Comparison of ENCODE assay signal across 1 cellular context in the genomic region with DNA sequence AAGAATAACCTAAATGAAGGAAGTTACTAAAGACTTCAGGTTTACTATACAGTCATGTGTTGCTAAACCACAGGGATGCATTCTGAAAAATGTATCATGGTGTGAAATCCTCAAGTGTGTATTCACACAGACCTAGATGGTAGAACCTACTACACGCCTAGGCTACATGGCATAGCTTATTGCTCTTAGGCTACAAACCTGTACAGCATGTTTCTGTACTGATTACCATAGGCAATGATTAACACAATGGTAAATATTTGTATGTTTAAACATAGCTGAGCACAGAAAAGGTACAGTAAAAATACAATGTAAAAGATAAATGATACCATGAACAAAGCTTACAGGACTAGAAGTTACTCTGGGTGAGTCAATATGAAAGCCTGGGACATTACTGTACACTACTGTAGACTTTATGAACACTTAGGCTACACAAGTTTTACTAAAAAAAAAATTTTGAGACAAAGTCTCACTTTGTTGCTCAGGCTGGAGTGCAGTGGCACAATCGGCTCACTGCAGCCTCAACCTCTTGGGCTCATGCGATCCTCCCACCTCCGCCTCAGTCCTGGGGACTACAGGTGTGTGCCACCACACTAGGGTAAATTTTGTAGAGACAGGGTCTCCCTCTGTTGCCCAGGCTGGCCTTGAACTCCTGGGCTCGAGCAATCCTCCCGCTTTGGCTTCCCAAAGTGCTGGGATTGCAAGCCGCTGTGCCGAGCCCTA.
TF ChIP-seq lines count a peak whose summit lies in the region.

No MANE protein-coding gene starts in this region.

TF ChIP-seq in HepG2, 621 proteins besides CTCF, POLR2A, EP300 and RAD21 (continued from another document and continues in another):
- TF ChIP-seq, protein P1, sequence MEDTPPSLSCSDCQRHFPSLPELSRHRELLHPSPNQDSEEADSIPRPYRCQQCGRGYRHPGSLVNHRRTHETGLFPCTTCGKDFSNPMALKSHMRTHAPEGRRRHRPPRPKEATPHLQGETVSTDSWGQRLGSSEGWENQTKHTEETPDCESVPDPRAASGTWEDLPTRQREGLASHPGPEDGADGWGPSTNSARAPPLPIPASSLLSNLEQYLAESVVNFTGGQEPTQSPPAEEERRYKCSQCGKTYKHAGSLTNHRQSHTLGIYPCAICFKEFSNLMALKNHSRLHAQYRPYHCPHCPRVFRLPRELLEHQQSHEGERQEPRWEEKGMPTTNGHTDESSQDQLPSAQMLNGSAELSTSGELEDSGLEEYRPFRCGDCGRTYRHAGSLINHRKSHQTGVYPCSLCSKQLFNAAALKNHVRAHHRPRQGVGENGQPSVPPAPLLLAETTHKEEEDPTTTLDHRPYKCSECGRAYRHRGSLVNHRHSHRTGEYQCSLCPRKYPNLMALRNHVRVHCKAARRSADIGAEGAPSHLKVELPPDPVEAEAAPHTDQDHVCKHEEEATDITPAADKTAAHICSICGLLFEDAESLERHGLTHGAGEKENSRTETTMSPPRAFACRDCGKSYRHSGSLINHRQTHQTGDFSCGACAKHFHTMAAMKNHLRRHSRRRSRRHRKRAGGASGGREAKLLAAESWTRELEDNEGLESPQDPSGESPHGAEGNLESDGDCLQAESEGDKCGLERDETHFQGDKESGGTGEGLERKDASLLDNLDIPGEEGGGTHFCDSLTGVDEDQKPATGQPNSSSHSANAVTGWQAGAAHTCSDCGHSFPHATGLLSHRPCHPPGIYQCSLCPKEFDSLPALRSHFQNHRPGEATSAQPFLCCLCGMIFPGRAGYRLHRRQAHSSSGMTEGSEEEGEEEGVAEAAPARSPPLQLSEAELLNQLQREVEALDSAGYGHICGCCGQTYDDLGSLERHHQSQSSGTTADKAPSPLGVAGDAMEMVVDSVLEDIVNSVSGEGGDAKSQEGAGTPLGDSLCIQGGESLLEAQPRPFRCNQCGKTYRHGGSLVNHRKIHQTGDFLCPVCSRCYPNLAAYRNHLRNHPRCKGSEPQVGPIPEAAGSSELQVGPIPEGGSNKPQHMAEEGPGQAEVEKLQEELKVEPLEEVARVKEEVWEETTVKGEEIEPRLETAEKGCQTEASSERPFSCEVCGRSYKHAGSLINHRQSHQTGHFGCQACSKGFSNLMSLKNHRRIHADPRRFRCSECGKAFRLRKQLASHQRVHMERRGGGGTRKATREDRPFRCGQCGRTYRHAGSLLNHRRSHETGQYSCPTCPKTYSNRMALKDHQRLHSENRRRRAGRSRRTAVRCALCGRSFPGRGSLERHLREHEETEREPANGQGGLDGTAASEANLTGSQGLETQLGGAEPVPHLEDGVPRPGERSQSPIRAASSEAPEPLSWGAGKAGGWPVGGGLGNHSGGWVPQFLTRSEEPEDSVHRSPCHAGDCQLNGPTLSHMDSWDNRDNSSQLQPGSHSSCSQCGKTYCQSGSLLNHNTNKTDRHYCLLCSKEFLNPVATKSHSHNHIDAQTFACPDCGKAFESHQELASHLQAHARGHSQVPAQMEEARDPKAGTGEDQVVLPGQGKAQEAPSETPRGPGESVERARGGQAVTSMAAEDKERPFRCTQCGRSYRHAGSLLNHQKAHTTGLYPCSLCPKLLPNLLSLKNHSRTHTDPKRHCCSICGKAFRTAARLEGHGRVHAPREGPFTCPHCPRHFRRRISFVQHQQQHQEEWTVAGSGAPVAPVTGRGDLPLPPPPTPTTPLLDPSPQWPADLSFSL (CRISPR knock-in tag; IDR thresholded peaks at IDR 0.05) = 0 out of 2 replicates have a peak, but pooled peaks have one; percentile 41
- TF ChIP-seq BCL6 (CRISPR knock-in tag; IDR thresholded peaks at IDR 0.05) (peak; percentile 30; the same call in 1 of the 2 replicates), SOX5 (CRISPR knock-in tag; IDR thresholded peaks at IDR 0.05; ENCODE audit: borderline replicate concordance) (peak; percentile 92), HMG20B (CRISPR knock-in tag; conservative IDR thresholded peaks at IDR 0.05) (no peak), BORCS8-MEF2B (CRISPR knock-in tag; IDR thresholded peaks at IDR 0.05) (no peak), FOXK2 (IDR thresholded peaks at IDR 0.05) (peak; percentile 52; the same call in 1 of the 2 replicates), NFRKB (IDR thresholded peaks at IDR 0.05) (no peak), ZNF709 (CRISPR knock-in tag; IDR thresholded peaks at IDR 0.05) (0 out of 2 replicates have a peak, but pooled peaks have one; percentile 24), PHF21A (CRISPR knock-in tag; IDR thresholded peaks at IDR 0.05) (peak; percentile 30; the same call in 1 of the 2 replicates), ZKSCAN1 (IDR thresholded peaks at IDR 0.05; ENCODE audit: low read length) (peak; percentile 87), RARG (CRISPR knock-in tag; IDR thresholded peaks at IDR 0.05; ENCODE audit: low read depth) (no peak), IKZF1 (IDR thresholded peaks at IDR 0.05) (no peak), ZBTB38 (CRISPR knock-in tag; IDR thresholded peaks at IDR 0.05) (peak; percentile 93), XRCC5 (optimal IDR thresholded peaks at IDR 0.05; ENCODE audit: low read length) (peak; percentile 39), CREB1 (IDR thresholded peaks at IDR 0.05) (no peak), CREB1 (CRISPR knock-in tag; IDR thresholded peaks at IDR 0.05) (peak; percentile 57), KLF16 (CRISPR knock-in tag; IDR thresholded peaks at IDR 0.05) (0 out of 4 replicates have a peak, but pooled peaks of 1 of the 2 experiments have one; percentile 26), MTA1 (CRISPR knock-in tag; IDR thresholded peaks at IDR 0.05; ENCODE audit: borderline replicate concordance) (0 out of 2 replicates have a peak, but pooled peaks have one; percentile 38), KDM3A (CRISPR knock-in tag; IDR thresholded peaks at IDR 0.05; ENCODE audit: low read depth) (0 out of 2 replicates have a peak, but pooled peaks have one; percentile 39), ELF3 (CRISPR knock-in tag; IDR thresholded peaks at IDR 0.05) (peak; percentile 64; the same call in 1 of the 2 replicates), SIN3A (IDR thresholded peaks at IDR 0.05; ENCODE audit: borderline replicate concordance, low read depth, low read length) (no peak), SAP130 (CRISPR knock-in tag; IDR thresholded peaks at IDR 0.05; ENCODE audit: low read depth) (peak; percentile 56)
- TF ChIP-seq, protein P2, sequence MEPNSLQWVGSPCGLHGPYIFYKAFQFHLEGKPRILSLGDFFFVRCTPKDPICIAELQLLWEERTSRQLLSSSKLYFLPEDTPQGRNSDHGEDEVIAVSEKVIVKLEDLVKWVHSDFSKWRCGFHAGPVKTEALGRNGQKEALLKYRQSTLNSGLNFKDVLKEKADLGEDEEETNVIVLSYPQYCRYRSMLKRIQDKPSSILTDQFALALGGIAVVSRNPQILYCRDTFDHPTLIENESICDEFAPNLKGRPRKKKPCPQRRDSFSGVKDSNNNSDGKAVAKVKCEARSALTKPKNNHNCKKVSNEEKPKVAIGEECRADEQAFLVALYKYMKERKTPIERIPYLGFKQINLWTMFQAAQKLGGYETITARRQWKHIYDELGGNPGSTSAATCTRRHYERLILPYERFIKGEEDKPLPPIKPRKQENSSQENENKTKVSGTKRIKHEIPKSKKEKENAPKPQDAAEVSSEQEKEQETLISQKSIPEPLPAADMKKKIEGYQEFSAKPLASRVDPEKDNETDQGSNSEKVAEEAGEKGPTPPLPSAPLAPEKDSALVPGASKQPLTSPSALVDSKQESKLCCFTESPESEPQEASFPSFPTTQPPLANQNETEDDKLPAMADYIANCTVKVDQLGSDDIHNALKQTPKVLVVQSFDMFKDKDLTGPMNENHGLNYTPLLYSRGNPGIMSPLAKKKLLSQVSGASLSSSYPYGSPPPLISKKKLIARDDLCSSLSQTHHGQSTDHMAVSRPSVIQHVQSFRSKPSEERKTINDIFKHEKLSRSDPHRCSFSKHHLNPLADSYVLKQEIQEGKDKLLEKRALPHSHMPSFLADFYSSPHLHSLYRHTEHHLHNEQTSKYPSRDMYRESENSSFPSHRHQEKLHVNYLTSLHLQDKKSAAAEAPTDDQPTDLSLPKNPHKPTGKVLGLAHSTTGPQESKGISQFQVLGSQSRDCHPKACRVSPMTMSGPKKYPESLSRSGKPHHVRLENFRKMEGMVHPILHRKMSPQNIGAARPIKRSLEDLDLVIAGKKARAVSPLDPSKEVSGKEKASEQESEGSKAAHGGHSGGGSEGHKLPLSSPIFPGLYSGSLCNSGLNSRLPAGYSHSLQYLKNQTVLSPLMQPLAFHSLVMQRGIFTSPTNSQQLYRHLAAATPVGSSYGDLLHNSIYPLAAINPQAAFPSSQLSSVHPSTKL (CRISPR knock-in tag; IDR thresholded peaks at IDR 0.05) = peak; percentile 73
- TF ChIP-seq, protein P3, sequence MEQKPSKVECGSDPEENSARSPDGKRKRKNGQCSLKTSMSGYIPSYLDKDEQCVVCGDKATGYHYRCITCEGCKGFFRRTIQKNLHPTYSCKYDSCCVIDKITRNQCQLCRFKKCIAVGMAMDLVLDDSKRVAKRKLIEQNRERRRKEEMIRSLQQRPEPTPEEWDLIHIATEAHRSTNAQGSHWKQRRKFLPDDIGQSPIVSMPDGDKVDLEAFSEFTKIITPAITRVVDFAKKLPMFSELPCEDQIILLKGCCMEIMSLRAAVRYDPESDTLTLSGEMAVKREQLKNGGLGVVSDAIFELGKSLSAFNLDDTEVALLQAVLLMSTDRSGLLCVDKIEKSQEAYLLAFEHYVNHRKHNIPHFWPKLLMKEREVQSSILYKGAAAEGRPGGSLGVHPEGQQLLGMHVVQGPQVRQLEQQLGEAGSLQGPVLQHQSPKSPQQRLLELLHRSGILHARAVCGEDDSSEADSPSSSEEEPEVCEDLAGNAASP (CRISPR knock-in tag; IDR thresholded peaks at IDR 0.05; ENCODE audit: borderline replicate concordance) = peak; percentile 33; the same call in 1 of the 2 replicates
- TF ChIP-seq, protein P4, sequence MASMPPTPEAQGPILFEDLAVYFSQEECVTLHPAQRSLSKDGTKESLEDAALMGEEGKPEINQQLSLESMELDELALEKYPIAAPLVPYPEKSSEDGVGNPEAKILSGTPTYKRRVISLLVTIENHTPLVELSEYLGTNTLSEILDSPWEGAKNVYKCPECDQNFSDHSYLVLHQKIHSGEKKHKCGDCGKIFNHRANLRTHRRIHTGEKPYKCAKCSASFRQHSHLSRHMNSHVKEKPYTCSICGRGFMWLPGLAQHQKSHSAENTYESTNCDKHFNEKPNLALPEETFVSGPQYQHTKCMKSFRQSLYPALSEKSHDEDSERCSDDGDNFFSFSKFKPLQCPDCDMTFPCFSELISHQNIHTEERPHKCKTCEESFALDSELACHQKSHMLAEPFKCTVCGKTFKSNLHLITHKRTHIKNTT (CRISPR knock-in tag; IDR thresholded peaks at IDR 0.05) = no peak
- TF ChIP-seq, protein P5, sequence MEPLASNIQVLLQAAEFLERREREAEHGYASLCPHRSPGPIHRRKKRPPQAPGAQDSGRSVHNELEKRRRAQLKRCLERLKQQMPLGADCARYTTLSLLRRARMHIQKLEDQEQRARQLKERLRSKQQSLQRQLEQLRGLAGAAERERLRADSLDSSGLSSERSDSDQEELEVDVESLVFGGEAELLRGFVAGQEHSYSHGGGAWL (CRISPR knock-in tag; IDR thresholded peaks at IDR 0.05) = 0 out of 2 replicates have a peak, but pooled peaks have one; percentile 28
- TF ChIP-seq, protein P6, sequence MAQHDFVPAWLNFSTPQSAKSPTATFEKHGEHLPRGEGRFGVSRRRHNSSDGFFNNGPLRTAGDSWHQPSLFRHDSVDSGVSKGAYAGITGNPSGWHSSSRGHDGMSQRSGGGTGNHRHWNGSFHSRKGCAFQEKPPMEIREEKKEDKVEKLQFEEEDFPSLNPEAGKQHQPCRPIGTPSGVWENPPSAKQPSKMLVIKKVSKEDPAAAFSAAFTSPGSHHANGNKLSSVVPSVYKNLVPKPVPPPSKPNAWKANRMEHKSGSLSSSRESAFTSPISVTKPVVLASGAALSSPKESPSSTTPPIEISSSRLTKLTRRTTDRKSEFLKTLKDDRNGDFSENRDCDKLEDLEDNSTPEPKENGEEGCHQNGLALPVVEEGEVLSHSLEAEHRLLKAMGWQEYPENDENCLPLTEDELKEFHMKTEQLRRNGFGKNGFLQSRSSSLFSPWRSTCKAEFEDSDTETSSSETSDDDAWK (CRISPR knock-in tag; IDR thresholded peaks at IDR 0.05) = no peak
- TF ChIP-seq, protein P7, sequence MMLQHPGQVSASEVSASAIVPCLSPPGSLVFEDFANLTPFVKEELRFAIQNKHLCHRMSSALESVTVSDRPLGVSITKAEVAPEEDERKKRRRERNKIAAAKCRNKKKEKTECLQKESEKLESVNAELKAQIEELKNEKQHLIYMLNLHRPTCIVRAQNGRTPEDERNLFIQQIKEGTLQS (CRISPR knock-in tag; IDR thresholded peaks at IDR 0.05) = no peak
- TF ChIP-seq, protein P8, sequence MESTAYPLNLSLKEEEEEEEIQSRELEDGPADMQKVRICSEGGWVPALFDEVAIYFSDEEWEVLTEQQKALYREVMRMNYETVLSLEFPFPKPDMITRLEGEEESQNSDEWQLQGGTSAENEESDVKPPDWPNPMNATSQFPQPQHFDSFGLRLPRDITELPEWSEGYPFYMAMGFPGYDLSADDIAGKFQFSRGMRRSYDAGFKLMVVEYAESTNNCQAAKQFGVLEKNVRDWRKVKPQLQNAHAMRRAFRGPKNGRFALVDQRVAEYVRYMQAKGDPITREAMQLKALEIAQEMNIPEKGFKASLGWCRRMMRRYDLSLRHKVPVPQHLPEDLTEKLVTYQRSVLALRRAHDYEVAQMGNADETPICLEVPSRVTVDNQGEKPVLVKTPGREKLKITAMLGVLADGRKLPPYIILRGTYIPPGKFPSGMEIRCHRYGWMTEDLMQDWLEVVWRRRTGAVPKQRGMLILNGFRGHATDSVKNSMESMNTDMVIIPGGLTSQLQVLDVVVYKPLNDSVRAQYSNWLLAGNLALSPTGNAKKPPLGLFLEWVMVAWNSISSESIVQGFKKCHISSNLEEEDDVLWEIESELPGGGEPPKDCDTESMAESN (CRISPR knock-in tag; conservative IDR thresholded peaks at IDR 0.05) = 0 out of 2 replicates have a peak, but pooled peaks have one; percentile 13
- TF ChIP-seq, protein P9, sequence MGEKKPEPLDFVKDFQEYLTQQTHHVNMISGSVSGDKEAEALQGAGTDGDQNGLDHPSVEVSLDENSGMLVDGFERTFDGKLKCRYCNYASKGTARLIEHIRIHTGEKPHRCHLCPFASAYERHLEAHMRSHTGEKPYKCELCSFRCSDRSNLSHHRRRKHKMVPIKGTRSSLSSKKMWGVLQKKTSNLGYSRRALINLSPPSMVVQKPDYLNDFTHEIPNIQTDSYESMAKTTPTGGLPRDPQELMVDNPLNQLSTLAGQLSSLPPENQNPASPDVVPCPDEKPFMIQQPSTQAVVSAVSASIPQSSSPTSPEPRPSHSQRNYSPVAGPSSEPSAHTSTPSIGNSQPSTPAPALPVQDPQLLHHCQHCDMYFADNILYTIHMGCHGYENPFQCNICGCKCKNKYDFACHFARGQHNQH (CRISPR knock-in tag; IDR thresholded peaks at IDR 0.05) = peak; percentile 74; the same call in 1 of the 2 replicates
- TF ChIP-seq, protein P10, sequence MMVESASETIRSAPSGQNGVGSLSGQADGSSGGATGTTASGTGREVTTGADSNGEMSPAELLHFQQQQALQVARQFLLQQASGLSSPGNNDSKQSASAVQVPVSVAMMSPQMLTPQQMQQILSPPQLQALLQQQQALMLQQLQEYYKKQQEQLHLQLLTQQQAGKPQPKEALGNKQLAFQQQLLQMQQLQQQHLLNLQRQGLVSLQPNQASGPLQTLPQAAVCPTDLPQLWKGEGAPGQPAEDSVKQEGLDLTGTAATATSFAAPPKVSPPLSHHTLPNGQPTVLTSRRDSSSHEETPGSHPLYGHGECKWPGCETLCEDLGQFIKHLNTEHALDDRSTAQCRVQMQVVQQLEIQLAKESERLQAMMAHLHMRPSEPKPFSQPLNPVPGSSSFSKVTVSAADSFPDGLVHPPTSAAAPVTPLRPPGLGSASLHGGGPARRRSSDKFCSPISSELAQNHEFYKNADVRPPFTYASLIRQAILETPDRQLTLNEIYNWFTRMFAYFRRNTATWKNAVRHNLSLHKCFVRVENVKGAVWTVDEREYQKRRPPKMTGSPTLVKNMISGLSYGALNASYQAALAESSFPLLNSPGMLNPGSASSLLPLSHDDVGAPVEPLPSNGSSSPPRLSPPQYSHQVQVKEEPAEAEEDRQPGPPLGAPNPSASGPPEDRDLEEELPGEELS (CRISPR knock-in tag; IDR thresholded peaks at IDR 0.05) = peak; percentile 66; the same call in 1 of the 2 replicates
